18 cellular contexts compared by ENCODE assay signal in genomic region chr18:42087195-42087594, GRCh38.
"Had no signal": no experiment of that assay in that cellular context is flagged by ENCODE, and none has a peak within 500 bp of the region (broad histone marks: within the 10 kb centered on the region; RNA-seq: fewer than 3 reads in every experiment).

No MANE protein-coding gene starts in this region.

- H3K4me1 Mint-ChIP-seq: nephron progenitor cell had no signal

- H3K4me3 Mint-ChIP-seq: effector memory CD8-positive, alpha-beta T cell; naive thymus-derived CD4-positive, alpha-beta T cell; nephron progenitor cell; stimulated activated effector memory CD8-positive, alpha-beta T cell treated with anti-CD3 and anti-CD28 coated beads, Interleukin-12 subunit alpha, Interleukin-12 subunit beta, amount 100 ng/mL, for 72 hours; type B pancreatic cell had no signal

- H3K79me2 ChIP-seq: parathyroid adenoma had no signal

- H3K27ac Mint-ChIP-seq: naive thymus-derived CD4-positive, alpha-beta T cell; nephron progenitor cell; stimulated activated effector memory CD8-positive, alpha-beta T cell treated with anti-CD3 and anti-CD28 coated beads, Interleukin-12 subunit alpha, Interleukin-12 subunit beta, amount 100 ng/mL, for 72 hours; type B pancreatic cell had no signal

- H3K4me1 ChIP-seq: parathyroid adenoma, psoas muscle, right lobe of liver, suprapubic skin, thyroid gland had no signal

- DNase-seq: effector memory CD8-positive, alpha-beta T cell; foreskin melanocyte; heart left ventricle; kidney glomerular epithelial cell; naive thymus-derived CD4-positive, alpha-beta T cell; nephron progenitor cell; psoas muscle; retina; right lobe of liver; stimulated activated CD4-positive, alpha-beta T cell treated with anti-CD3 and anti-CD28 coated beads, Interleukin-4, amount 100 ng/mL, for 1 hour; stimulated activated CD8-positive, alpha-beta memory T cell treated with anti-CD3 and anti-CD28 coated beads, Interleukin-4, amount 100 ng/mL, for 48 hours; stimulated activated naive CD8-positive, alpha-beta T cell treated with anti-CD3 and anti-CD28 coated beads, Interleukin-15, Interleukin-2, amounts not matched to agents 100 U/mL and 50 U/mL, for 24 hours; thyroid gland had no signal

- H3K36me3 ChIP-seq: right lobe of liver, suprapubic skin, thyroid gland had no signal

- H3K4me3 ChIP-seq: heart left ventricle, psoas muscle, right lobe of liver, suprapubic skin, thyroid gland had no signal

- H3K27me3 ChIP-seq: heart left ventricle, right lobe of liver, suprapubic skin, thyroid gland had no signal

- ATAC-seq: effector memory CD8-positive, alpha-beta T cell; heart left ventricle; naive thymus-derived CD4-positive, alpha-beta T cell; psoas muscle; right lobe of liver; stimulated activated effector memory CD8-positive, alpha-beta T cell treated with anti-CD3 and anti-CD28 coated beads, Interleukin-12 subunit alpha, Interleukin-12 subunit beta, amount 100 ng/mL, for 72 hours; stimulated activated naive CD8-positive, alpha-beta T cell treated with anti-CD3 and anti-CD28 coated beads, Interleukin-15, Interleukin-2, amounts not matched to agents 100 U/mL and 50 U/mL, for 24 hours had no signal

- H3K27ac ChIP-seq: heart left ventricle, parathyroid adenoma, psoas muscle, right lobe of liver, suprapubic skin, thyroid gland had no signal

- H3K9me3 ChIP-seq: heart left ventricle, psoas muscle, right lobe of liver, suprapubic skin, thyroid gland had no signal

- H3K9ac ChIP-seq: parathyroid adenoma had no signal

- H3K9me3 Mint-ChIP-seq: nephron progenitor cell, type B pancreatic cell had no signal

- H2AFZ ChIP-seq: parathyroid adenoma had no signal

- H3K27me3 Mint-ChIP-seq: effector memory CD8-positive, alpha-beta T cell; naive thymus-derived CD4-positive, alpha-beta T cell; type B pancreatic cell had no signal

- FAIRE-seq: urothelium cell line had no signal
